ENCODE assay signal across 11 cellular contexts in genomic region chr11:116792869-116793475, GRCh38. TPM values are rescaled to one million over a fixed set of nuclear protein-coding genes. Genes with fewer than 3 reads are reported as not detected.
DNase-seq lines count a peak whose midpoint lies in the region; ATAC-seq, FAIRE-seq and TF ChIP-seq lines count a peak whose summit lies in the region.
"Had no signal": no experiment of that assay in that cellular context is flagged by ENCODE, and none has a peak within 500 bp of the region (broad histone marks: within the 10 kb centered on the region; RNA-seq: fewer than 3 reads in every experiment).

No MANE protein-coding gene starts in this region.

- peaks cover 9 to 19% of the 10 kb centered on the region in 2 donors for H3K4me1 Mint-ChIP-seq in natural killer cell

- no peaks in the 10 kb centered on the region for H3K27me3 Mint-ChIP-seq in natural killer cell (ENCODE audit: low read depth in 2 of 2)

- H3K9me3 Mint-ChIP-seq in natural killer cell, result no peaks in the 10 kb centered on the region

- DNase-seq in HTR-8/SVneo (ENCODE audit: insufficient read length, low spot score) (no peak), cardiac fibroblast (ENCODE audit: low read depth in 2 of 2) (peak; percentile 21 to 85), skeletal muscle cell (ENCODE audit: low read depth) (peak; percentile 48), GM13977 (ENCODE audit: low spot score) (no peak), natural killer cell (no peak)
- DNase-seq: esophagus squamous epithelium; NCI-H2081; stimulated activated CD4-positive, alpha-beta T cell treated with anti-CD3 and anti-CD28 coated beads, Interleukin-2, amount 100 ng/mL, for 48 hours; substantia nigra; T1000 had no signal

- ATAC-seq in natural killer cell, result no peak

- no peak overlapping the region for H3K4me3 Mint-ChIP-seq in natural killer cell

- H3K27ac Mint-ChIP-seq in natural killer cell, result no peak overlapping the region

- in situ Hi-C loops in GM13977 (cut with MboI; ENCODE audit: low pct_unique_long_range_greater_than_20kb, low sequenced_read_pairs, unreplicated experiment), result loop anchor here (25.0 kb wide), 1 partner anchor 319 kb away; no protein-coding TSS in a partner anchor

- no peak overlapping the region for H3K4me3 ChIP-seq in cardiac fibroblast (replicated peaks in 1 of 2; ENCODE audit: low read depth in 2 of 2, low read length in 2 of 2)
- no peak overlapping the region for H3K4me3 ChIP-seq in skeletal muscle cell (ENCODE audit: low read depth, low read length)
- H3K4me3 ChIP-seq: esophagus squamous epithelium had no signal

- intact Hi-C loops in natural killer cell (cut with micrococcal nuclease), result loop anchor here (5.0 kb wide), 1 partner anchor 59 kb away; no protein-coding TSS in a partner anchor

- no peaks in the 10 kb centered on the region for H3K36me3 Mint-ChIP-seq in natural killer cell

- peak; percentile 36 for FAIRE-seq in HTR-8/SVneo (lab: Jason Lieb, UNC)

- TF ChIP-seq CTCF in cardiac fibroblast (IDR thresholded peaks at IDR 0.05; ENCODE audit: low read depth, low read length) (no peak), GM13977 (IDR thresholded peaks at IDR 0.05; ENCODE audit: extremely low read depth, insufficient read depth, missing control alignments) (no peak), natural killer cell (IDR thresholded peaks at IDR 0.05) (no peak)

RNA-seq across cellular contexts. Expression of gene APOA5, which starts 1.3 kb away (rescaled TPM):
- total RNA-seq in natural killer cell, result not detected
- total RNA-seq: esophagus squamous epithelium, OCI-LY7 had no signal

RNA-seq across cellular contexts. Expression of gene ZPR1, which starts 5.1 kb away (rescaled TPM):
- total RNA-seq in natural killer cell, result 100 to 1,000 TPM in 1 of 3 donors, 10 to 100 TPM in 2; 92.0 to 107 (median 92.6) TPM

RNA-seq across cellular contexts. Expression of gene BUD13, which starts 20.2 kb away (rescaled TPM):
- 10 to 100 TPM; 13.5 to 16.0 (median 13.7) TPM for total RNA-seq in natural killer cell

RNA-seq across cellular contexts. Expression of gene APOA4, which starts 30.1 kb away (rescaled TPM):
- total RNA-seq in natural killer cell, result not detected
- total RNA-seq: esophagus squamous epithelium, OCI-LY7 had no signal

RNA-seq across cellular contexts. Expression of gene APOC3, which starts 36.7 kb away (rescaled TPM):
- not detected for total RNA-seq in natural killer cell
- total RNA-seq: esophagus squamous epithelium, OCI-LY7 had no signal

Comparison
In these comparisons a context has a peak if more than half of its experiments do, and no peak if none do; other contexts are left out.
1. DNase-seq: peak in cardiac fibroblast (2 of 2) and skeletal muscle cell (single experiment); none in HTR-8/SVneo (single experiment), GM13977 (single experiment) and natural killer cell (single experiment).